ENCODE assay signal across 17 cellular contexts in genomic region chr2:95281071-95281470, GRCh38. TPM values are rescaled to one million over a fixed set of nuclear protein-coding genes. Genes with fewer than 3 reads are reported as not detected.
DNase-seq lines count a peak whose midpoint lies in the region; ATAC-seq, FAIRE-seq and TF ChIP-seq lines count a peak whose summit lies in the region.
"Had no signal": no experiment of that assay in that cellular context is flagged by ENCODE, and none has a peak within 500 bp of the region (broad histone marks: within the 10 kb centered on the region; RNA-seq: fewer than 3 reads in every experiment).

No MANE protein-coding gene starts in this region.

- H3K4me3 Mint-ChIP-seq in GM23338 = no peak overlapping the region
- H3K4me3 Mint-ChIP-seq: CD4-positive, CD25-positive, alpha-beta regulatory T cell; CD8-positive, alpha-beta T cell; H9 had no signal

- H3K9me3 Mint-ChIP-seq in GM23338 = no peaks in the 10 kb centered on the region
- H3K9me3 Mint-ChIP-seq: CD4-positive, CD25-positive, alpha-beta regulatory T cell; CD8-positive, alpha-beta T cell; H9 had no signal

- H3K4me2 ChIP-seq in osteoblast (ENCODE audit: insufficient read depth, low read length) = no peak overlapping the region
- H3K4me2 ChIP-seq in GM23338 = no peak overlapping the region
- H3K4me2 ChIP-seq: BLaER1 had no signal

- H3K79me2 ChIP-seq in osteoblast (ENCODE audit: insufficient read depth, low read length) = no peaks in the 10 kb centered on the region
- H3K79me2 ChIP-seq in GM23338 (replicated peaks; ENCODE audit: insufficient read depth) = no peaks in the 10 kb centered on the region

- FAIRE-seq in kidney (lab: Jason Lieb, UNC) = no peak
- FAIRE-seq: G401.6, GM12892 had no signal

- no peak overlapping the region for H2AFZ ChIP-seq in osteoblast (ENCODE audit: low read length)
- H2AFZ ChIP-seq in GM23338 = no peak overlapping the region

- DNase-seq in right cardiac atrium (peak in 2 of 3 donors; percentile 9 to 31), cardiac septum (ENCODE audit: low spot score) (no peak), kidney (peak; percentile 45), osteoblast (ENCODE audit: insufficient read length, low spot score, missing footprints) (peak; percentile 11), dorsolateral prefrontal cortex (no peak), GM23338 (ENCODE audit: low spot score) (no peak)
- DNase-seq: Caco-2; CD4-positive, CD25-positive, alpha-beta regulatory T cell; CD8-positive, alpha-beta T cell; DMS153; DND-41; H9 had no signal

- no peak overlapping the region for H3K27ac ChIP-seq in right cardiac atrium (ENCODE audit: low read length)
- no peak overlapping the region for H3K27ac ChIP-seq in kidney (ENCODE audit: low read depth in 2 of 2, low read length in 2 of 2)
- no peak overlapping the region for H3K27ac ChIP-seq in osteoblast (ENCODE audit: low read depth, low read length)
- no peak overlapping the region for H3K27ac ChIP-seq in dorsolateral prefrontal cortex
- no peak overlapping the region for H3K27ac ChIP-seq in GM23338 (ENCODE audit: low read depth)
- H3K27ac ChIP-seq: BLaER1, C4-2B had no signal

- H3K9ac ChIP-seq in kidney (ENCODE audit: low read length in 2 of 2) = no peak overlapping the region
- H3K9ac ChIP-seq: BLaER1 had no signal

- H4K20me1 ChIP-seq in osteoblast (ENCODE audit: insufficient read depth, low read length) = no peaks in the 10 kb centered on the region
- H4K20me1 ChIP-seq in GM23338 (replicated peaks; ENCODE audit: insufficient read depth) = no peaks in the 10 kb centered on the region
- H4K20me1 ChIP-seq: BLaER1 had no signal

- no peaks in the 10 kb centered on the region for H3F3A ChIP-seq in GM23338 (replicated peaks; ENCODE audit: low read depth)

- no peaks in the 10 kb centered on the region for H3K9me2 ChIP-seq in GM23338 (ENCODE audit: insufficient read depth)

- peaks cover 7% of the 10 kb centered on the region for H3K27me3 Mint-ChIP-seq in GM23338 (ENCODE audit: insufficient read depth, low read depth, poor library complexity)
- H3K27me3 Mint-ChIP-seq: CD4-positive, CD25-positive, alpha-beta regulatory T cell had no signal

- no peaks in the 10 kb centered on the region for H3K9me3 ChIP-seq in right cardiac atrium (ENCODE audit: control insufficient read depth, low read length)
- no peaks in the 10 kb centered on the region for H3K9me3 ChIP-seq in kidney (ENCODE audit: control insufficient read depth in 1 of 2, low read length in 2 of 2)
- H3K9me3 ChIP-seq in osteoblast (ENCODE audit: low read depth, low read length) = no peaks in the 10 kb centered on the region
- H3K9me3 ChIP-seq: BLaER1, Caco-2 had no signal

- WGBS in right cardiac atrium = 88% methylated on average over 8 of the region's 8 CpGs

- ATAC-seq in right cardiac atrium (no peak), GM23338 (no peak)
- ATAC-seq: CD8-positive, alpha-beta T cell; HCT116 had no signal

- no peaks in the 10 kb centered on the region for H3K27me3 ChIP-seq in right cardiac atrium (ENCODE audit: control insufficient read depth, insufficient read depth)
- no peaks in the 10 kb centered on the region for H3K27me3 ChIP-seq in osteoblast (ENCODE audit: insufficient read depth, low read length)
- no peaks in the 10 kb centered on the region for H3K27me3 ChIP-seq in dorsolateral prefrontal cortex
- H3K27me3 ChIP-seq in GM23338 (ENCODE audit: insufficient read depth) = no peaks in the 10 kb centered on the region
- H3K27me3 ChIP-seq: BLaER1 had no signal

- H3K36me3 ChIP-seq in kidney (ENCODE audit: control insufficient read depth in 1 of 2, insufficient read depth in 2 of 2, low read length in 2 of 2) = peaks cover 0 to 8% of the 10 kb centered on the region in 2 donors
- H3K36me3 ChIP-seq in osteoblast (ENCODE audit: insufficient read depth, low read length) = no peaks in the 10 kb centered on the region
- no peaks in the 10 kb centered on the region for H3K36me3 ChIP-seq in GM23338 (ENCODE audit: insufficient read depth)
- H3K36me3 ChIP-seq: BLaER1 had no signal

- H3K36me3 Mint-ChIP-seq in GM23338 (ENCODE audit: low read depth) = no peaks in the 10 kb centered on the region; the same call in 2 of the 3 replicates
- H3K36me3 Mint-ChIP-seq: CD4-positive, CD25-positive, alpha-beta regulatory T cell; CD8-positive, alpha-beta T cell had no signal

- H3K27ac Mint-ChIP-seq in GM23338 = no peak overlapping the region
- H3K27ac Mint-ChIP-seq: CD4-positive, CD25-positive, alpha-beta regulatory T cell; CD8-positive, alpha-beta T cell had no signal

- no peaks in the 10 kb centered on the region for H3K4me1 ChIP-seq in right cardiac atrium (ENCODE audit: control insufficient read depth, insufficient read depth, low read length)
- H3K4me1 ChIP-seq in kidney (ENCODE audit: control insufficient read depth in 1 of 2, insufficient read depth in 1 of 2, low read depth in 1 of 2, low read length in 2 of 2) = peaks cover 0 to 9% of the 10 kb centered on the region in 2 donors
- H3K4me1 ChIP-seq in osteoblast (ENCODE audit: insufficient read depth, low read length) = peaks cover 5% of the 10 kb centered on the region
- no peaks in the 10 kb centered on the region; the same call in 1 of the 2 replicates for H3K4me1 ChIP-seq in GM23338 (ENCODE audit: insufficient read depth)
- H3K4me1 ChIP-seq: BLaER1, Caco-2 had no signal

- intact Hi-C loops in right cardiac atrium (cut with DNase I) (no loop called here), cardiac septum (cut with DNase I) (no loop called here), kidney (cut with DNase I) (no loop called here), dorsolateral prefrontal cortex (cut with DNase I) (no loop called here)

- H3K4me3 ChIP-seq in right cardiac atrium (ENCODE audit: low read length) (no peak overlapping the region), kidney (ENCODE audit: low read length in 2 of 2) (no peak overlapping the region), osteoblast (ENCODE audit: insufficient read depth, low read length) (no peak overlapping the region), dorsolateral prefrontal cortex (no peak overlapping the region), GM23338 (no peak overlapping the region)
- H3K4me3 ChIP-seq: BLaER1 had no signal

- TF ChIP-seq CTCF in kidney (IDR thresholded peaks at IDR 0.05; ENCODE audit: borderline replicate concordance, extremely low read depth, insufficient read depth) (no peak), osteoblast (IDR thresholded peaks at IDR 0.05; ENCODE audit: extremely low read depth, low read depth, low read length) (no peak), dorsolateral prefrontal cortex (IDR thresholded peaks at IDR 0.05 in 54 of 56, conservative IDR thresholded peaks at IDR 0.05 in 2 of 56; ENCODE audit: low read depth in 1 of 56, partially characterized antibody in 56 of 56) (no peak), GM23338 (conservative IDR thresholded peaks at IDR 0.05; ENCODE audit: low read depth in 2 of 2) (no peak)

- peaks cover 11% of the 10 kb centered on the region for H3K4me1 Mint-ChIP-seq in GM23338
- H3K4me1 Mint-ChIP-seq: CD4-positive, CD25-positive, alpha-beta regulatory T cell had no signal

TF ChIP-seq in GM23338, 12 proteins besides CTCF, POLR2A, EP300 and RAD21 (continues in another document):
- no peak for TF ChIP-seq EZH2 (IDR thresholded peaks at IDR 0.05; ENCODE audit: low read depth, unreplicated experiment)
- TF ChIP-seq ETS1 (IDR thresholded peaks at IDR 0.05) = no peak
- TF ChIP-seq EZH2phosphoT487 (IDR thresholded peaks at IDR 0.05; ENCODE audit: unreplicated experiment) = no peak
- TF ChIP-seq POLR2AphosphoS5 (IDR thresholded peaks at IDR 0.05; ENCODE audit: low read depth) = no peak
- TF ChIP-seq ZNF331 (CRISPR knock-in tag; IDR thresholded peaks at IDR 0.05; ENCODE audit: low read depth) = no peak
- no peak for TF ChIP-seq JUNB (IDR thresholded peaks at IDR 0.05; ENCODE audit: unreplicated experiment)
- no peak for TF ChIP-seq CREB1 (CRISPR knock-in tag; IDR thresholded peaks at IDR 0.05; ENCODE audit: low read depth)
- TF ChIP-seq STAT1 (IDR thresholded peaks at IDR 0.05; ENCODE audit: unreplicated experiment) = no peak
- no peak for TF ChIP-seq ZNF114 (CRISPR knock-in tag; IDR thresholded peaks at IDR 0.05)
- TF ChIP-seq NANOG (IDR thresholded peaks at IDR 0.05; ENCODE audit: borderline replicate concordance) = no peak

RNA-seq across cellular contexts. Expression of gene PROM2, which starts 6.8 kb away (rescaled TPM):
- total RNA-seq in right cardiac atrium (1 to 10 TPM in 3 of 4 donors, under 1 TPM in 1; 0.66 to 1.6 (median 1.3) TPM), cardiac septum (0.83 TPM), kidney (65.6 TPM), osteoblast (0.29 and 0.36 TPM in 2 replicates), dorsolateral prefrontal cortex (10 to 100 TPM in 36 of 120 experiments, 1 to 10 TPM in 84; 4.2 to 20.6 (median 8.8) TPM)
- polyA plus RNA-seq in right cardiac atrium (0.79 TPM), kidney (ENCODE audit: insufficient read depth, low read depth, low replicate concordance) (55.6 TPM), GM23338 (2016; fragmentation: Nextera tagmentation; extraction: Ambion mirVana) (1.1 and 2.1 TPM in 2 replicates)
- 2.2 TPM in 2 replicates for total RNA-seq in GM23338 (2014; rRNA removed; shearing (Covaris generic))
- polyA plus RNA-seq: CD4-positive, CD25-positive, alpha-beta regulatory T cell had no signal

RNA-seq across cellular contexts. Expression of gene KCNIP3, which starts 16.1 kb away (rescaled TPM):
- total RNA-seq in right cardiac atrium (1 to 10 TPM; 1.9 to 5.9 (median 2.9) TPM), cardiac septum (6.5 TPM), kidney (27.6 TPM), osteoblast (under 0.01 and 0.29 TPM in 2 replicates), dorsolateral prefrontal cortex (100 to 1,000 TPM in 1 of 120 experiments, 10 to 100 TPM in 119; 28.2 to 102 (median 60.5) TPM)
- polyA plus RNA-seq in right cardiac atrium (3.9 TPM), kidney (ENCODE audit: insufficient read depth, low read depth, low replicate concordance) (14.8 TPM), GM23338 (2016; fragmentation: Nextera tagmentation; extraction: Ambion mirVana) (0.32 and 0.45 TPM in 2 replicates)
- 0.83 and 2.6 TPM in 2 replicates for total RNA-seq in GM23338 (2014; rRNA removed; shearing (Covaris generic))
- total RNA-seq: Caco-2; CD4-positive, CD25-positive, alpha-beta regulatory T cell; CD8-positive, alpha-beta T cell had no signal
- polyA plus RNA-seq: CD4-positive, CD25-positive, alpha-beta regulatory T cell had no signal

Comparison
In these comparisons a context has a peak if more than half of its experiments do, and no peak if none do; other contexts are left out.
1. DNase-seq: peak in right cardiac atrium (2 of 3), kidney (single experiment) and osteoblast (single experiment); none in cardiac septum (single experiment), dorsolateral prefrontal cortex (0 of 10) and GM23338 (single experiment).